18 cellular contexts compared by ENCODE assay signal in genomic region chr18:75227535-75227934, GRCh38. TPM values are rescaled to one million over a fixed set of nuclear protein-coding genes. Genes with fewer than 3 reads are reported as not detected.
DNase-seq lines count a peak whose midpoint lies in the region; ATAC-seq and TF ChIP-seq lines count a peak whose summit lies in the region.
"Had no signal": no experiment of that assay in that cellular context is flagged by ENCODE, and none has a peak within 500 bp of the region (broad histone marks: within the 10 kb centered on the region; RNA-seq: fewer than 3 reads in every experiment).

No MANE protein-coding gene starts in this region.

- no peaks in the 10 kb centered on the region for H3K27me3 ChIP-seq in ovary
- no peaks in the 10 kb centered on the region for H3K27me3 ChIP-seq in CD4-positive, alpha-beta memory T cell (ENCODE audit: insufficient read depth, low read length)
- H3K27me3 ChIP-seq: gastrocnemius medialis had no signal

- H3K4me1 Mint-ChIP-seq in stimulated activated naive CD8-positive, alpha-beta T cell treated with anti-CD3 and anti-CD28 coated beads, Interleukin-15, Interleukin-2, amounts not matched to agents 100 ng/mL and 50 ng/mL, for 24 hours (ENCODE audit: low read depth), result peaks cover 59% of the 10 kb centered on the region
- H3K4me1 Mint-ChIP-seq in CD4-positive, alpha-beta memory T cell, result peaks cover 21 to 71% (median 49%) of the 10 kb centered on the region in 4 donors

- H3K4me3 Mint-ChIP-seq in stimulated activated naive CD8-positive, alpha-beta T cell treated with anti-CD3 and anti-CD28 coated beads, Interleukin-15, Interleukin-2, amounts not matched to agents 100 ng/mL and 50 ng/mL, for 24 hours, result peak overlapping the region; percentile 5
- H3K4me3 Mint-ChIP-seq in CD4-positive, alpha-beta memory T cell, result no peak overlapping the region

- H3K36me3 Mint-ChIP-seq in stimulated activated naive CD8-positive, alpha-beta T cell treated with anti-CD3 and anti-CD28 coated beads, Interleukin-15, Interleukin-2, amounts not matched to agents 100 ng/mL and 50 ng/mL, for 24 hours (ENCODE audit: low read depth), result peaks cover 16% of the 10 kb centered on the region
- peaks cover 12 to 15% of the 10 kb centered on the region in 2 donors for H3K36me3 Mint-ChIP-seq in CD4-positive, alpha-beta memory T cell

- H3K27me3 Mint-ChIP-seq in stimulated activated naive CD8-positive, alpha-beta T cell treated with anti-CD3 and anti-CD28 coated beads, Interleukin-15, Interleukin-2, amounts not matched to agents 100 ng/mL and 50 ng/mL, for 24 hours, result no peaks in the 10 kb centered on the region
- no peaks in the 10 kb centered on the region for H3K27me3 Mint-ChIP-seq in CD4-positive, alpha-beta memory T cell
- H3K27me3 Mint-ChIP-seq: stimulated activated naive B cell treated with anti-CD40 and anti-IgM and Interleukin-4, amounts not matched to agents 10 μg/mL and 1 μg/mL and 100 μg/mL, for 72 hours had no signal

- no peak for DNase-seq in stimulated activated naive CD8-positive, alpha-beta T cell treated with anti-CD3 and anti-CD28 coated beads, Interleukin-15, Interleukin-2, amounts not matched to agents 100 U/mL and 50 U/mL, for 24 hours
- DNase-seq in left ventricle myocardium superior, result no peak
- no peak for DNase-seq in ovary
- no peak for DNase-seq in CD4-positive, alpha-beta memory T cell
- no peak for DNase-seq in NCI-H128 (lab: John Stamatoyannopoulos, UW; ENCODE audit: unreplicated experiment)
- no peak for DNase-seq in activated naive CD4-positive, alpha-beta T cell (lab: John Stamatoyannopoulos, UW)
- DNase-seq: activated CD4-positive, CD25-positive, alpha-beta regulatory T cell treated with anti-CD3 and anti-CD28 coated beads, Interleukin-2, amount 50 U/mL, for 72 hours; activated CD8-positive, alpha-beta memory T cell treated with anti-CD3 and anti-CD28 coated beads, Interleukin-2, amount 50 U/mL, for 48 hours; anterior cingulate cortex; effector CD4-positive, alpha-beta T cell; gastrocnemius medialis; HCEC 1CT; islet precursor cell; NCI-H187; NCI-H69; stimulated activated naive B cell treated with anti-CD40 and anti-IgM and Interleukin-4, amounts not matched to agents 10 μg/mL and 1 μg/mL and 100 μg/mL, for 72 hours had no signal

- no peak for ATAC-seq in stimulated activated naive CD8-positive, alpha-beta T cell treated with anti-CD3 and anti-CD28 coated beads, Interleukin-15, Interleukin-2, amounts not matched to agents 100 U/mL and 50 U/mL, for 24 hours
- peak; percentile 49 for ATAC-seq in left ventricle myocardium superior
- no peak for ATAC-seq in GM18861 (IDR thresholded peaks at IDR 0.05; ENCODE audit: unreplicated experiment)
- ATAC-seq: gastrocnemius medialis; stimulated activated naive B cell treated with anti-CD40 and anti-IgM and Interleukin-4, amounts not matched to agents 10 μg/mL and 1 μg/mL and 100 μg/mL, for 72 hours had no signal

- POLR2A ChIA-PET in CD4-positive, alpha-beta memory T cell (lab: Charles Lee; ENCODE audit: partially characterized antibody), result interaction anchor here (1.9 kb wide), 1 partner anchor 18 kb away, joined by 9 read pairs; the partner anchor contains the start of genes PTGR3 and TSHZ1

- no peaks in the 10 kb centered on the region for H3K9me3 ChIP-seq in ovary
- no peaks in the 10 kb centered on the region for H3K9me3 ChIP-seq in CD4-positive, alpha-beta memory T cell (ENCODE audit: control insufficient read depth in 1 of 2, low read length in 2 of 2)
- H3K9me3 ChIP-seq: gastrocnemius medialis had no signal

- TF ChIP-seq CTCF in ovary (IDR thresholded peaks at IDR 0.05), result no peak

- peaks cover 36% of the 10 kb centered on the region for H3K4me1 ChIP-seq in ovary (ENCODE audit: insufficient read depth)
- H3K4me1 ChIP-seq in CD4-positive, alpha-beta memory T cell (ENCODE audit: insufficient read depth, low read length), result peaks cover 18% of the 10 kb centered on the region

- H3K36me3 ChIP-seq in ovary, result no peaks in the 10 kb centered on the region
- no peaks in the 10 kb centered on the region for H3K36me3 ChIP-seq in CD4-positive, alpha-beta memory T cell (ENCODE audit: insufficient read depth, low read length)
- H3K36me3 ChIP-seq: gastrocnemius medialis had no signal

- intact Hi-C loops in left ventricle myocardium superior (cut with micrococcal nuclease), result no loop called here
- intact Hi-C loops in ovary (cut with DNase I), result no loop called here
- intact Hi-C loops in CD4-positive, alpha-beta memory T cell (cut with micrococcal nuclease), result no loop called here

- H3K9me3 Mint-ChIP-seq in stimulated activated naive CD8-positive, alpha-beta T cell treated with anti-CD3 and anti-CD28 coated beads, Interleukin-15, Interleukin-2, amounts not matched to agents 100 ng/mL and 50 ng/mL, for 24 hours, result no peaks in the 10 kb centered on the region
- H3K9me3 Mint-ChIP-seq in CD4-positive, alpha-beta memory T cell, result no peaks in the 10 kb centered on the region
- H3K9me3 Mint-ChIP-seq: stimulated activated naive B cell treated with anti-CD40 and anti-IgM and Interleukin-4, amounts not matched to agents 10 μg/mL and 1 μg/mL and 100 μg/mL, for 72 hours had no signal

- TF ChIP-seq EP300 in ovary (IDR thresholded peaks at IDR 0.05), result no peak

- peak overlapping the region; percentile 6 for H3K4me3 ChIP-seq in ovary
- no peak overlapping the region for H3K4me3 ChIP-seq in CD4-positive, alpha-beta memory T cell (ENCODE audit: low read length in 2 of 2)

- CTCF ChIA-PET in CD4-positive, alpha-beta memory T cell (lab: Charles Lee; ENCODE audit: partially characterized antibody), result no interaction called here

- peak overlapping the region; percentile 23 for H3K27ac Mint-ChIP-seq in stimulated activated naive CD8-positive, alpha-beta T cell treated with anti-CD3 and anti-CD28 coated beads, Interleukin-15, Interleukin-2, amounts not matched to agents 100 ng/mL and 50 ng/mL, for 24 hours
- peak overlapping the region in 1 of 7 donors; percentile 35 for H3K27ac Mint-ChIP-seq in CD4-positive, alpha-beta memory T cell
- H3K27ac Mint-ChIP-seq: stimulated activated naive B cell treated with anti-CD40 and anti-IgM and Interleukin-4, amounts not matched to agents 10 μg/mL and 1 μg/mL and 100 μg/mL, for 72 hours had no signal

- WGBS in ovary, 3 donors, result 10 to 14% (median 10%) methylated on average over 6 of the region's 6 CpGs

- TF ChIP-seq POLR2A in ovary (IDR thresholded peaks at IDR 0.05), result no peak

- H3K27ac ChIP-seq in ovary, result peak overlapping the region in 1 of 2 donors; percentile 46
- H3K27ac ChIP-seq in CD4-positive, alpha-beta memory T cell (ENCODE audit: low read depth, low read length), result no peak overlapping the region

RNA-seq across cellular contexts. Expression of gene TSHZ1, which starts 16.9 kb away (rescaled TPM):
- 24.7 TPM for total RNA-seq in left ventricle myocardium superior
- 100 to 1,000 TPM in 1 of 7 donors, 10 to 100 TPM in 6; 28.5 to 109 (median 69.0) TPM for total RNA-seq in ovary
- 10 to 100 TPM; 27.9 to 51.8 TPM for polyA plus RNA-seq in ovary
- total RNA-seq in CD4-positive, alpha-beta memory T cell, result 10 to 100 TPM; 30.1 to 32.0 TPM
- 1 to 10 TPM in 1 of 2 donors, under 1 TPM in 1; 0.84 to 6.5 TPM for polyA plus RNA-seq in CD4-positive, alpha-beta memory T cell

RNA-seq across cellular contexts. Expression of gene PTGR3, which starts 18.6 kb away (rescaled TPM):
- total RNA-seq in left ventricle myocardium superior, result 69.6 TPM
- total RNA-seq in ovary, result 10 to 100 TPM; 15.4 to 55.7 (median 32.6) TPM
- 10 to 100 TPM; 19.8 to 28.4 TPM for polyA plus RNA-seq in ovary
- total RNA-seq in CD4-positive, alpha-beta memory T cell, result 10 to 100 TPM; 55.9 to 56.7 TPM
- polyA plus RNA-seq in CD4-positive, alpha-beta memory T cell, result 10 to 100 TPM; 21.0 to 29.3 TPM
